ENCODE assay signal across 2 cellular contexts in the genomic region with DNA sequence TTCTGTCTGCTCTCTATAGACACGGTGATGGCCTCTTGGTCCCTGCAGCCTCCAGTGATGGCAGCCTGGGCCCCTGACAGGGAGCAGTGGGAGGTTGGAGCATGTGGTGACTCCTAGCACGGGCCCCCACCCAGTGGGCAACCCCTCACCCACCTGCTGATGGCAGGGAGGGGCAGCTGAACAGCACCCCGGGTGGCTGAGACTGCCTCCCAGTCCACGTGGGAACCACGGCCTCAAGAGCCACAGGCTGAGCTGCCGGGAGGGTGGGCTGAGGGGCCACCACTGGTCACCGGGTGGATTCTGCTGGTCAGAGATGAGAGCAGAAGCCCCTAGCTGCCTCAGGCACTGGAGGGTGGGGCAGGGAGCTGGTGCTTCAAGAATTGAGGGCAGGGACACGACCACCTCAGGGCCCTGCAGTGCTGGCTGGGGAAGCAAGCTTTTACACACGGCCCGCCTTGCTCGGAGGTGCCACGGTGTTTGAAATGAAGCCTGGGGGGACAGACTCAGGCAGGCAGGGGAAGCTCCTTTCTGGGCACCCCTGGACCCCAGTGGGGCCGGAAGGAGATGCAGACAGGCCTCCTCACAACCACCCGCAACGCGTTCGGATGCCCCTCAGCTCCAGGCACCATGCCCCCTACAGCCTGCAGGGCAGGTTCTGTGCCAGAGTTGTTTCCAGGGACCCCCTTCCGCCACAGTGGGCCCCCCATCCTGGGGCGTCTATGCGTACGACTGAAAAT.
TF ChIP-seq lines count a peak whose summit lies in the region.

No MANE protein-coding gene starts in this region.

TF ChIP-seq in SK-N-SH, 30 proteins besides CTCF, POLR2A, EP300 and RAD21:
- TF ChIP-seq FOSL2 (IDR thresholded peaks at IDR 0.05; ENCODE audit: borderline replicate concordance, low read depth) (no peak), GABPA (IDR thresholded peaks at IDR 0.05; ENCODE audit: low read depth) (no peak), TAF1 (IDR thresholded peaks at IDR 0.05; ENCODE audit: borderline replicate concordance, low read depth, low read length) (no peak)
TF ChIP-seq in SK-N-SH: peak in this region for 0.

TF ChIP-seq in SK-N-SH treated with all-trans-retinoic acid at 6 μM for 48 hours, 23 proteins besides CTCF, POLR2A, EP300 and RAD21:
- TF ChIP-seq, protein P1, sequence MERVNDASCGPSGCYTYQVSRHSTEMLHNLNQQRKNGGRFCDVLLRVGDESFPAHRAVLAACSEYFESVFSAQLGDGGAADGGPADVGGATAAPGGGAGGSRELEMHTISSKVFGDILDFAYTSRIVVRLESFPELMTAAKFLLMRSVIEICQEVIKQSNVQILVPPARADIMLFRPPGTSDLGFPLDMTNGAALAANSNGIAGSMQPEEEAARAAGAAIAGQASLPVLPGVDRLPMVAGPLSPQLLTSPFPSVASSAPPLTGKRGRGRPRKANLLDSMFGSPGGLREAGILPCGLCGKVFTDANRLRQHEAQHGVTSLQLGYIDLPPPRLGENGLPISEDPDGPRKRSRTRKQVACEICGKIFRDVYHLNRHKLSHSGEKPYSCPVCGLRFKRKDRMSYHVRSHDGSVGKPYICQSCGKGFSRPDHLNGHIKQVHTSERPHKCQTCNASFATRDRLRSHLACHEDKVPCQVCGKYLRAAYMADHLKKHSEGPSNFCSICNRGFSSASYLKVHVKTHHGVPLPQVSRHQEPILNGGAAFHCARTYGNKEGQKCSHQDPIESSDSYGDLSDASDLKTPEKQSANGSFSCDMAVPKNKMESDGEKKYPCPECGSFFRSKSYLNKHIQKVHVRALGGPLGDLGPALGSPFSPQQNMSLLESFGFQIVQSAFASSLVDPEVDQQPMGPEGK (CRISPR knock-in tag; IDR thresholded peaks at IDR 0.05; ENCODE audit: borderline replicate concordance) = no peak
- TF ChIP-seq, protein P2, sequence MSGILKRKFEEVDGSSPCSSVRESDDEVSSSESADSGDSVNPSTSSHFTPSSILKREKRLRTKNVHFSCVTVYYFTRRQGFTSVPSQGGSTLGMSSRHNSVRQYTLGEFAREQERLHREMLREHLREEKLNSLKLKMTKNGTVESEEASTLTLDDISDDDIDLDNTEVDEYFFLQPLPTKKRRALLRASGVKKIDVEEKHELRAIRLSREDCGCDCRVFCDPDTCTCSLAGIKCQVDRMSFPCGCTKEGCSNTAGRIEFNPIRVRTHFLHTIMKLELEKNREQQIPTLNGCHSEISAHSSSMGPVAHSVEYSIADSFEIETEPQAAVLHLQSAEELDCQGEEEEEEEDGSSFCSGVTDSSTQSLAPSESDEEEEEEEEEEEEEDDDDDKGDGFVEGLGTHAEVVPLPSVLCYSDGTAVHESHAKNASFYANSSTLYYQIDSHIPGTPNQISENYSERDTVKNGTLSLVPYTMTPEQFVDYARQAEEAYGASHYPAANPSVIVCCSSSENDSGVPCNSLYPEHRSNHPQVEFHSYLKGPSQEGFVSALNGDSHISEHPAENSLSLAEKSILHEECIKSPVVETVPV (CRISPR knock-in tag; IDR thresholded peaks at IDR 0.05) = no peak
- no peak for TF ChIP-seq ARNTL (CRISPR knock-in tag; IDR thresholded peaks at IDR 0.05; ENCODE audit: borderline replicate concordance, low read depth)
- TF ChIP-seq, protein P3, sequence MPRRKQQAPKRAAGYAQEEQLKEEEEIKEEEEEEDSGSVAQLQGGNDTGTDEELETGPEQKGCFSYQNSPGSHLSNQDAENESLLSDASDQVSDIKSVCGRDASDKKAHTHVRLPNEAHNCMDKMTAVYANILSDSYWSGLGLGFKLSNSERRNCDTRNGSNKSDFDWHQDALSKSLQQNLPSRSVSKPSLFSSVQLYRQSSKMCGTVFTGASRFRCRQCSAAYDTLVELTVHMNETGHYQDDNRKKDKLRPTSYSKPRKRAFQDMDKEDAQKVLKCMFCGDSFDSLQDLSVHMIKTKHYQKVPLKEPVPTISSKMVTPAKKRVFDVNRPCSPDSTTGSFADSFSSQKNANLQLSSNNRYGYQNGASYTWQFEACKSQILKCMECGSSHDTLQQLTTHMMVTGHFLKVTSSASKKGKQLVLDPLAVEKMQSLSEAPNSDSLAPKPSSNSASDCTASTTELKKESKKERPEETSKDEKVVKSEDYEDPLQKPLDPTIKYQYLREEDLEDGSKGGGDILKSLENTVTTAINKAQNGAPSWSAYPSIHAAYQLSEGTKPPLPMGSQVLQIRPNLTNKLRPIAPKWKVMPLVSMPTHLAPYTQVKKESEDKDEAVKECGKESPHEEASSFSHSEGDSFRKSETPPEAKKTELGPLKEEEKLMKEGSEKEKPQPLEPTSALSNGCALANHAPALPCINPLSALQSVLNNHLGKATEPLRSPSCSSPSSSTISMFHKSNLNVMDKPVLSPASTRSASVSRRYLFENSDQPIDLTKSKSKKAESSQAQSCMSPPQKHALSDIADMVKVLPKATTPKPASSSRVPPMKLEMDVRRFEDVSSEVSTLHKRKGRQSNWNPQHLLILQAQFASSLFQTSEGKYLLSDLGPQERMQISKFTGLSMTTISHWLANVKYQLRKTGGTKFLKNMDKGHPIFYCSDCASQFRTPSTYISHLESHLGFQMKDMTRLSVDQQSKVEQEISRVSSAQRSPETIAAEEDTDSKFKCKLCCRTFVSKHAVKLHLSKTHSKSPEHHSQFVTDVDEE (CRISPR knock-in tag; IDR thresholded peaks at IDR 0.05) = no peak
- no peak for TF ChIP-seq ZFP3 (CRISPR knock-in tag; IDR thresholded peaks at IDR 0.05)
- no peak for TF ChIP-seq ZC3H10 (CRISPR knock-in tag; IDR thresholded peaks at IDR 0.05)
- no peak for TF ChIP-seq BACH2 (CRISPR knock-in tag; IDR thresholded peaks at IDR 0.05; ENCODE audit: borderline replicate concordance)
- TF ChIP-seq SNAI2 (CRISPR knock-in tag; IDR thresholded peaks at IDR 0.05) = no peak
- TF ChIP-seq, protein P4, sequence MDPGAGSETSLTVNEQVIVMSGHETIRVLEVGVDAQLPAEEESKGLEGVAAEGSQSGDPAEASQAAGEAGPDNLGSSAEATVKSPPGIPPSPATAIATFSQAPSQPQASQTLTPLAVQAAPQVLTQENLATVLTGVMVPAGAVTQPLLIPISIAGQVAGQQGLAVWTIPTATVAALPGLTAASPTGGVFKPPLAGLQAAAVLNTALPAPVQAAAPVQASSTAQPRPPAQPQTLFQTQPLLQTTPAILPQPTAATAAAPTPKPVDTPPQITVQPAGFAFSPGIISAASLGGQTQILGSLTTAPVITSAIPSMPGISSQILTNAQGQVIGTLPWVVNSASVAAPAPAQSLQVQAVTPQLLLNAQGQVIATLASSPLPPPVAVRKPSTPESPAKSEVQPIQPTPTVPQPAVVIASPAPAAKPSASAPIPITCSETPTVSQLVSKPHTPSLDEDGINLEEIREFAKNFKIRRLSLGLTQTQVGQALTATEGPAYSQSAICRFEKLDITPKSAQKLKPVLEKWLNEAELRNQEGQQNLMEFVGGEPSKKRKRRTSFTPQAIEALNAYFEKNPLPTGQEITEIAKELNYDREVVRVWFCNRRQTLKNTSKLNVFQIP (CRISPR knock-in tag; IDR thresholded peaks at IDR 0.05; ENCODE audit: borderline replicate concordance, low read depth) = no peak
- no peak for TF ChIP-seq GLIS3 (CRISPR knock-in tag; IDR thresholded peaks at IDR 0.05)
- TF ChIP-seq PPARA (CRISPR knock-in tag; IDR thresholded peaks at IDR 0.05; ENCODE audit: borderline replicate concordance) = no peak
- no peak for TF ChIP-seq ZFP30 (CRISPR knock-in tag; IDR thresholded peaks at IDR 0.05)
- no peak for TF ChIP-seq CREB5 (CRISPR knock-in tag; IDR thresholded peaks at IDR 0.05; ENCODE audit: low read depth)
- no peak for TF ChIP-seq ZNF70 (CRISPR knock-in tag; IDR thresholded peaks at IDR 0.05)
- TF ChIP-seq TOX (CRISPR knock-in tag; IDR thresholded peaks at IDR 0.05; ENCODE audit: borderline replicate concordance) = no peak
- TF ChIP-seq ZNF565 (CRISPR knock-in tag; conservative IDR thresholded peaks at IDR 0.05; ENCODE audit: low read depth) = no peak
- no peak for TF ChIP-seq ISL1 (CRISPR knock-in tag; IDR thresholded peaks at IDR 0.05)
- TF ChIP-seq OSR1 (CRISPR knock-in tag; IDR thresholded peaks at IDR 0.05) = no peak
- TF ChIP-seq RARB (CRISPR knock-in tag; IDR thresholded peaks at IDR 0.05) = no peak
